2 cellular contexts compared by ENCODE assay signal in genomic region chr19:17436874-17437267, GRCh38.
TF ChIP-seq lines count a peak whose summit lies in the region.

No MANE protein-coding gene starts in this region.

TF ChIP-seq in GM23338, 12 proteins besides CTCF, POLR2A, EP300 and RAD21:
- TF ChIP-seq, protein P1, sequence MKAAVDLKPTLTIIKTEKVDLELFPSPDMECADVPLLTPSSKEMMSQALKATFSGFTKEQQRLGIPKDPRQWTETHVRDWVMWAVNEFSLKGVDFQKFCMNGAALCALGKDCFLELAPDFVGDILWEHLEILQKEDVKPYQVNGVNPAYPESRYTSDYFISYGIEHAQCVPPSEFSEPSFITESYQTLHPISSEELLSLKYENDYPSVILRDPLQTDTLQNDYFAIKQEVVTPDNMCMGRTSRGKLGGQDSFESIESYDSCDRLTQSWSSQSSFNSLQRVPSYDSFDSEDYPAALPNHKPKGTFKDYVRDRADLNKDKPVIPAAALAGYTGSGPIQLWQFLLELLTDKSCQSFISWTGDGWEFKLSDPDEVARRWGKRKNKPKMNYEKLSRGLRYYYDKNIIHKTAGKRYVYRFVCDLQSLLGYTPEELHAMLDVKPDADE (IDR thresholded peaks at IDR 0.05) = no peak
- TF ChIP-seq ZNF331 (CRISPR knock-in tag; IDR thresholded peaks at IDR 0.05; ENCODE audit: low read depth) (no peak), STAT1 (IDR thresholded peaks at IDR 0.05; ENCODE audit: unreplicated experiment) (no peak), NANOG (IDR thresholded peaks at IDR 0.05; ENCODE audit: borderline replicate concordance) (no peak)

TF ChIP-seq in H1, 55 proteins besides CTCF, POLR2A, EP300 and RAD21:
- TF ChIP-seq BRCA1 (IDR thresholded peaks at IDR 0.05; ENCODE audit: low read depth, low read length) (no peak), TEAD4 (IDR thresholded peaks at IDR 0.05; ENCODE audit: low read depth, low read length) (no peak), KDM1A (IDR thresholded peaks at IDR 0.05; ENCODE audit: borderline replicate concordance, low read length) (peak; percentile 30; the same call in 1 of the 2 replicates)
